1 cellular context compared by ENCODE assay signal in genomic region chr19:11239377-11240000, GRCh38.
TF ChIP-seq lines count a peak whose summit lies in the region.

TSS of gene ANGPTL8 (plus strand) at chr19:11239619. CDS start at chr19:11239638, 19 bp downstream.

TF ChIP-seq in HepG2, 621 proteins besides CTCF, POLR2A, EP300 and RAD21 (continued from another document and continues in another):
- TF ChIP-seq ZXDC (CRISPR knock-in tag; IDR thresholded peaks at IDR 0.05), result 0 out of 2 replicates have a peak, but pooled peaks have one; percentile 35
- TF ChIP-seq CEBPG (CRISPR knock-in tag; IDR thresholded peaks at IDR 0.05), result peak; percentile 100
- peak; percentile 91 for TF ChIP-seq SKIL (CRISPR knock-in tag; IDR thresholded peaks at IDR 0.05; ENCODE audit: borderline replicate concordance)
- peak; percentile 62; the same call in 1 of the 2 replicates for TF ChIP-seq ZMAT3 (CRISPR knock-in tag; conservative IDR thresholded peaks at IDR 0.05)
- TF ChIP-seq ZNF713 (CRISPR knock-in tag; IDR thresholded peaks at IDR 0.05), result no peak
- no peak for TF ChIP-seq GLMP (CRISPR knock-in tag; IDR thresholded peaks at IDR 0.05; ENCODE audit: borderline replicate concordance)
- peak; percentile 65; the same call in 1 of the 2 replicates for TF ChIP-seq ZNF552 (CRISPR knock-in tag; IDR thresholded peaks at IDR 0.05; ENCODE audit: borderline replicate concordance)
- peak; percentile 78 for TF ChIP-seq PHF8 (CRISPR knock-in tag; IDR thresholded peaks at IDR 0.05)
- TF ChIP-seq STAT6 (CRISPR knock-in tag; IDR thresholded peaks at IDR 0.05; ENCODE audit: borderline replicate concordance), result peak; percentile 77; the same call in 1 of the 2 replicates
- TF ChIP-seq ZNF547 (CRISPR knock-in tag; IDR thresholded peaks at IDR 0.05), result peak; percentile 59; the same call in 1 of the 2 replicates
- peak; percentile 91 for TF ChIP-seq ZNF292 (CRISPR knock-in tag; IDR thresholded peaks at IDR 0.05; ENCODE audit: borderline replicate concordance, low read depth)
- TF ChIP-seq PRMT3 (CRISPR knock-in tag; IDR thresholded peaks at IDR 0.05; ENCODE audit: borderline replicate concordance, low read depth), result no peak
- TF ChIP-seq SP2 (CRISPR knock-in tag; IDR thresholded peaks at IDR 0.05), result no peak
- TF ChIP-seq ZKSCAN8 (CRISPR knock-in tag; IDR thresholded peaks at IDR 0.05; ENCODE audit: borderline replicate concordance), result peak; percentile 74; the same call in 1 of the 2 replicates
- no peak for TF ChIP-seq GPBP1L1 (CRISPR knock-in tag; IDR thresholded peaks at IDR 0.05)
- TF ChIP-seq ZNF709 (CRISPR knock-in tag; IDR thresholded peaks at IDR 0.05), result peak; percentile 29; the same call in 1 of the 2 replicates
- no peak for TF ChIP-seq KDM5A (IDR thresholded peaks at IDR 0.05; ENCODE audit: borderline replicate concordance, low read length)
- no peak for TF ChIP-seq PRPF4 (IDR thresholded peaks at IDR 0.05; ENCODE audit: low read depth, low read length, poor library complexity, severe bottlenecking)
- TF ChIP-seq KAT7 (CRISPR knock-in tag; IDR thresholded peaks at IDR 0.05; ENCODE audit: borderline replicate concordance), result peak; percentile 20; the same call in 1 of the 2 replicates
- TF ChIP-seq BCL3 (CRISPR knock-in tag; IDR thresholded peaks at IDR 0.05), result peak; percentile 75; the same call in 1 of the 2 replicates
- peak; percentile 89 for TF ChIP-seq ZNF784 (CRISPR knock-in tag; IDR thresholded peaks at IDR 0.05; ENCODE audit: borderline replicate concordance)
- TF ChIP-seq ZNF350 (CRISPR knock-in tag; IDR thresholded peaks at IDR 0.05; ENCODE audit: borderline replicate concordance, low read depth), result peak; percentile 99
- 0 out of 2 replicates have a peak, but pooled peaks have one; percentile 68 for TF ChIP-seq TP53 (CRISPR knock-in tag; conservative IDR thresholded peaks at IDR 0.05)
- TF ChIP-seq ZBTB8A (CRISPR knock-in tag; IDR thresholded peaks at IDR 0.05; ENCODE audit: borderline replicate concordance, low read depth), result no peak
- peak; percentile 86 for TF ChIP-seq THAP11 (CRISPR knock-in tag; IDR thresholded peaks at IDR 0.05)
- TF ChIP-seq MBD4 (IDR thresholded peaks at IDR 0.05; ENCODE audit: borderline replicate concordance, low read length), result no peak
- peak; percentile 95 for TF ChIP-seq ZNF343 (CRISPR knock-in tag; IDR thresholded peaks at IDR 0.05)
- TF ChIP-seq IRF9 (CRISPR knock-in tag; IDR thresholded peaks at IDR 0.05; ENCODE audit: borderline replicate concordance), result peak; percentile 52; the same call in 1 of the 2 replicates
- TF ChIP-seq TARDBP (CRISPR knock-in tag; IDR thresholded peaks at IDR 0.05), result peak; percentile 89
- TF ChIP-seq ZNF136 (CRISPR knock-in tag; IDR thresholded peaks at IDR 0.05; ENCODE audit: low read depth), result peak; percentile 86; the same call in 1 of the 2 replicates
- TF ChIP-seq ZNF775 (CRISPR knock-in tag; IDR thresholded peaks at IDR 0.05; ENCODE audit: borderline replicate concordance), result no peak
- TF ChIP-seq ZNF75D (CRISPR knock-in tag; IDR thresholded peaks at IDR 0.05; ENCODE audit: borderline replicate concordance), result no peak
- TF ChIP-seq BRCA1 (CRISPR knock-in tag; IDR thresholded peaks at IDR 0.05), result 0 out of 2 replicates have a peak, but pooled peaks have one; percentile 19
- no peak for TF ChIP-seq ZNF326 (CRISPR knock-in tag; IDR thresholded peaks at IDR 0.05; ENCODE audit: borderline replicate concordance)
- TF ChIP-seq ZFP41 (CRISPR knock-in tag; IDR thresholded peaks at IDR 0.05; ENCODE audit: borderline replicate concordance), result peak; percentile 48; the same call in 1 of the 2 replicates
- peak; percentile 94 for TF ChIP-seq BRD4 (CRISPR knock-in tag; IDR thresholded peaks at IDR 0.05)
- peak; percentile 17; the same call in 1 of the 2 replicates for TF ChIP-seq MXD1 (CRISPR knock-in tag; IDR thresholded peaks at IDR 0.05)
- no peak for TF ChIP-seq TCF12 (IDR thresholded peaks at IDR 0.05)
- TF ChIP-seq TCF12 (CRISPR knock-in tag; IDR thresholded peaks at IDR 0.05), result peak; percentile 96
- peak; percentile 22; the same call in 1 of the 2 replicates for TF ChIP-seq RFXANK (CRISPR knock-in tag; IDR thresholded peaks at IDR 0.05)
- peak; percentile 99 for TF ChIP-seq RBFOX2 (IDR thresholded peaks at IDR 0.05; ENCODE audit: low read depth, low read length)
- peak; percentile 89 for TF ChIP-seq TFE3 (CRISPR knock-in tag; IDR thresholded peaks at IDR 0.05)
- TF ChIP-seq HNF4G (IDR thresholded peaks at IDR 0.05; ENCODE audit: borderline replicate concordance, low read depth, low read length), result peak; percentile 79
- peak; percentile 65; the same call in 1 of the 2 replicates for TF ChIP-seq HNF4G (CRISPR knock-in tag; IDR thresholded peaks at IDR 0.05; ENCODE audit: borderline replicate concordance, low read depth)
- no peak for TF ChIP-seq MAFF (IDR thresholded peaks at IDR 0.05; ENCODE audit: low read depth, low read length)
- peak; percentile 86; the same call in 1 of the 2 replicates for TF ChIP-seq ATF7-NPFF (CRISPR knock-in tag; IDR thresholded peaks at IDR 0.05; ENCODE audit: low read depth)
- no peak for TF ChIP-seq NR0B2 (CRISPR knock-in tag; IDR thresholded peaks at IDR 0.05)
- TF ChIP-seq STAT5B (CRISPR knock-in tag; IDR thresholded peaks at IDR 0.05), result no peak
- TF ChIP-seq SRY (CRISPR knock-in tag; IDR thresholded peaks at IDR 0.05), result peak; percentile 89
- 0 out of 2 replicates have a peak, but pooled peaks have one; percentile 65 for TF ChIP-seq ZFP90 (CRISPR knock-in tag; IDR thresholded peaks at IDR 0.05; ENCODE audit: borderline replicate concordance)
- TF ChIP-seq RBM22 (optimal IDR thresholded peaks at IDR 0.05; ENCODE audit: low read length), result no peak
